In the genomic region with DNA sequence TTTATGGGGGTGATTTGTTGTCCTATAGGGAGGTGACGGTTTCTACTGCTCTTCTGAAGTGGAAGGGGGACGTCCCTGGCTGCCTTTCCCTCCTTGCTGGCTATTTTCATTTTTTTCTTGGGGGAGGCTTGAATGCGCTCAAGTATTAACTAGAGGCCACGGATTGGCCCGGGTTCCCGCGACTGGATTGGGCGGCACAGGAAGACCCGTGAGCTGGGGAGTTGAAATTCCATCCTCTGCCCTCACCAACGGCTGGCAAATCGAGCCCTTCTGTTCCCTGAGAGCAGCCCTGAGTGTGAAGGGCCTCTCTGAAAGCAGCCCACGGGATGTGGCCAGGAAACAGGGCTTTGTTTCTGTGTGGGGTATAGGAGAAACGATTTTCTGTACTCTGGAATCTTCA, we compare ENCODE assay signal across 24 cellular contexts.
DNase-seq lines count a peak whose midpoint lies in the region; ATAC-seq and TF ChIP-seq lines count a peak whose summit lies in the region.
"Had no signal": no experiment of that assay in that cellular context is flagged by ENCODE, and none has a peak within 500 bp of the region (broad histone marks: within the 10 kb centered on the region; RNA-seq: fewer than 3 reads in every experiment).

No MANE protein-coding gene starts in this region.

- no peaks in the 10 kb centered on the region for H3K9me3 ChIP-seq in OCI-LY7 (ENCODE audit: low read length)
- H3K9me3 ChIP-seq in osteoblast (ENCODE audit: low read depth, low read length): no peaks in the 10 kb centered on the region
- no peaks in the 10 kb centered on the region for H3K9me3 ChIP-seq in tibial artery
- H3K9me3 ChIP-seq: Peyer's patch had no signal

- H3K27me3 ChIP-seq in osteoblast (ENCODE audit: insufficient read depth, low read length) (peaks cover 18% of the 10 kb centered on the region), tibial artery (no peaks in the 10 kb centered on the region)
- H3K27me3 ChIP-seq: Peyer's patch had no signal

- intact Hi-C loops in OCI-LY7 (cut with micrococcal nuclease; ENCODE audit: unreplicated experiment) (no loop called here), tibial artery (cut with DNase I; ENCODE audit: low total_unique reads) (no loop called here)

- H3K4me3 ChIP-seq in OCI-LY7 (ENCODE audit: low read depth, low read length, poor library complexity, severe bottlenecking) (no peak overlapping the region), osteoblast (ENCODE audit: insufficient read depth, low read length) (no peak overlapping the region), tibial artery (peak overlapping the region; percentile 14 to 21)
- H3K4me3 ChIP-seq: GM12878, Peyer's patch had no signal

- H3K4me1 ChIP-seq in OCI-LY7 (ENCODE audit: insufficient read depth, low read length, poor library complexity, severe bottlenecking) (peaks cover 55% of the 10 kb centered on the region), osteoblast (ENCODE audit: insufficient read depth, low read length) (no peaks in the 10 kb centered on the region), tibial artery (peaks cover 0 to 89% (median 46%) of the 10 kb centered on the region in 4 donors)
- H3K4me1 ChIP-seq: Peyer's patch had no signal

- no TSS peak for BruUV-seq in OCI-LY7 (replicated peaks; lab: Mats Ljungman, UMichigan)

- H3K79me2 ChIP-seq in OCI-LY7 (ENCODE audit: insufficient read depth, low read depth, low read length): no peaks in the 10 kb centered on the region
- no peaks in the 10 kb centered on the region for H3K79me2 ChIP-seq in osteoblast (ENCODE audit: insufficient read depth, low read length)

- no peak overlapping the region for H3K4me2 ChIP-seq in OCI-LY7 (ENCODE audit: low read length)
- H3K4me2 ChIP-seq in osteoblast (ENCODE audit: insufficient read depth, low read length): peak overlapping the region; percentile 18

- H3K36me3 ChIP-seq in OCI-LY7 (ENCODE audit: insufficient read depth, low read length) (no peaks in the 10 kb centered on the region), osteoblast (ENCODE audit: insufficient read depth, low read length) (no peaks in the 10 kb centered on the region), tibial artery (no peaks in the 10 kb centered on the region)
- H3K36me3 ChIP-seq: Peyer's patch had no signal

- CTCF ChIA-PET in OCI-LY7 (lab: Charles Lee; ENCODE audit: unreplicated experiment): no interaction called here

- peak overlapping the region; percentile 33; the same call in 1 of the 2 replicates for H2AFZ ChIP-seq in OCI-LY7 (ENCODE audit: low read length)
- no peak overlapping the region for H2AFZ ChIP-seq in osteoblast (ENCODE audit: low read length)

- DNase-seq in OCI-LY7 (ENCODE audit: low spot score): no peak
- DNase-seq in left kidney (ENCODE audit: low read depth, low spot score): peak; percentile 66
- peak; percentile 55 for DNase-seq in osteoblast (ENCODE audit: insufficient read length, low spot score, missing footprints)
- DNase-seq in tibial artery: peak in 1 of 2 donors; percentile 79
- DNase-seq in kidney glomerular epithelial cell (lab: John Stamatoyannopoulos, UW): no peak
- no peak for DNase-seq in omental fat pad (ENCODE audit: low spot score)
- DNase-seq: CD8-positive, alpha-beta T cell; DND-41; KBM-7; MM.1S; NCI-H1092; NCI-H1436; NCI-H1930; NCI-H2227 treated with DMSO at 0.1 percent for 48 hours; NCI-H510A; NCI-H748 treated with DMSO at 0.1 percent for 48 hours; NK-92 treated with Interleukin-12 subunit alpha and Interleukin-12 subunit beta, amount 100 ng/mL, for 24 hours; Peyer's patch had no signal

- H3K27ac ChIP-seq in OCI-LY7 (ENCODE audit: low read depth, low read length, poor library complexity, severe bottlenecking): no peak overlapping the region
- no peak overlapping the region for H3K27ac ChIP-seq in osteoblast (ENCODE audit: low read depth, low read length)
- H3K27ac ChIP-seq in tibial artery: peak overlapping the region; percentile 78 to 80
- H3K27ac ChIP-seq: HL-60, Peyer's patch had no signal

- no peak for TF ChIP-seq CTCF in OCI-LY7 (conservative IDR thresholded peaks at IDR 0.05; ENCODE audit: low read length)
- TF ChIP-seq CTCF in osteoblast (IDR thresholded peaks at IDR 0.05; ENCODE audit: extremely low read depth, low read depth, low read length): no peak
- no peak for TF ChIP-seq CTCF in tibial artery (IDR thresholded peaks at IDR 0.05)
- TF ChIP-seq CTCF in omental fat pad (IDR thresholded peaks at IDR 0.05): no peak

- ATAC-seq in GM19023 (IDR thresholded peaks at IDR 0.05; ENCODE audit: unreplicated experiment) (no peak), GM19397 (IDR thresholded peaks at IDR 0.05; ENCODE audit: unreplicated experiment) (no peak), omental fat pad (ENCODE audit: low FRiP score) (no peak)
- ATAC-seq: CD8-positive, alpha-beta T cell; GM12878; HCT116; HepG2 had no signal

- POLR2A ChIA-PET in OCI-LY7 (lab: Charles Lee): no interaction called here

- H3K9me2 ChIP-seq in OCI-LY7 (ENCODE audit: insufficient read depth, low read length): no peaks in the 10 kb centered on the region

- no peaks in the 10 kb centered on the region for H4K20me1 ChIP-seq in OCI-LY7 (ENCODE audit: insufficient read depth, low read length)
- H4K20me1 ChIP-seq in osteoblast (ENCODE audit: insufficient read depth, low read length): no peaks in the 10 kb centered on the region

Comparison
In these comparisons a context has a peak if more than half of its experiments do, and no peak if none do; other contexts are left out.
1. DNase-seq: peak in left kidney (single experiment) and osteoblast (single experiment); none in OCI-LY7 (single experiment), kidney glomerular epithelial cell (single experiment) and omental fat pad (single experiment).
2. H3K27ac ChIP-seq: peak in tibial artery (2 of 2); none in OCI-LY7 (single experiment) and osteoblast (single experiment).
3. H3K4me3 ChIP-seq: peak in tibial artery (2 of 2); none in OCI-LY7 (single experiment) and osteoblast (single experiment).